1 cellular context compared by ENCODE assay signal in genomic region chr16:67432491-67432890, GRCh38.
TF ChIP-seq lines count a peak whose summit lies in the region.

No MANE protein-coding gene starts in this region.

TF ChIP-seq in HCT116, 20 proteins besides CTCF, POLR2A, EP300 and RAD21:
- TF ChIP-seq ATF3 (IDR thresholded peaks at IDR 0.05) (no peak), YY1 (IDR thresholded peaks at IDR 0.05; ENCODE audit: extremely low read depth, insufficient replicate concordance, low read depth, low read length) (no peak), ZBTB33 (IDR thresholded peaks at IDR 0.05; ENCODE audit: extremely low read depth, insufficient replicate concordance, low read length) (no peak), TCF7L2 (IDR thresholded peaks at IDR 0.05; ENCODE audit: borderline replicate concordance, extremely low read depth, insufficient read depth, insufficient read length) (no peak), REST (IDR thresholded peaks at IDR 0.05; ENCODE audit: low read depth) (no peak)
